In genomic region chr15:23081996-23082737, GRCh38 we compare ENCODE assay signal across 7 cellular contexts. TPM values are rescaled to one million over a fixed set of nuclear protein-coding genes. Genes with fewer than 3 reads are reported as not detected.
"Had no signal": no experiment of that assay in that cellular context is flagged by ENCODE, and none has a peak within 500 bp of the region (broad histone marks: within the 10 kb centered on the region; RNA-seq: fewer than 3 reads in every experiment).

No MANE protein-coding gene starts in this region.

RNA-seq across cellular contexts. Expression of gene GOLGA6L1, which starts 54.5 kb away (rescaled TPM):
- total RNA-seq: HT-29, K562, MCF 10A, NCI-H460, Right ventricle myocardium superior, SJSA1 had no signal
- polyA plus RNA-seq: IgD-negative memory B cell, K562 had no signal
